Comparison of ENCODE assay signal across 10 cellular contexts in the genomic region with DNA sequence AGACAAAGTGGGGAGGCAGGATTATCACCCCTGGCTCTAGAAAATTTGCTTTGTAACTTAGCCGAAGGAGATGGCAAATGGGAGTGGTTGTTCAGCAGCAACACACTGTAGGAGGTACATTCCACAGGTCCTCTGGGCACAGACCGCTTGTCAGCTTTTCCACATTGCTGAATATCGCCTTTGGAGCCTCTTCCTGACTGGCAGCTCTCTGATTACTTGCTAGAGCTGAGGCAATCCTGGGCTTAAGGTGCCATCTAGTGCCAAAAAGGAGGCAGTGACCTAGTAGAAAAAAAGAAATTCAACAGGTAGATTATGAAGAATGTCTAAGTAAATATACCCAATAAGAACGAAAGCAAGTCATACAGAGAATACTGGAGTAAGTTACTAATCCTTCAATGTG. TPM values are rescaled to one million over a fixed set of nuclear protein-coding genes. Genes with fewer than 3 reads are reported as not detected.
DNase-seq lines count a peak whose midpoint lies in the region; ATAC-seq, FAIRE-seq and TF ChIP-seq lines count a peak whose summit lies in the region.
"Had no signal": no experiment of that assay in that cellular context is flagged by ENCODE, and none has a peak within 500 bp of the region (broad histone marks: within the 10 kb centered on the region; RNA-seq: fewer than 3 reads in every experiment).

No MANE protein-coding gene starts in this region.

- H3K36me3 ChIP-seq in tibial nerve = no peaks in the 10 kb centered on the region
- H3K36me3 ChIP-seq: SJSA1 had no signal

- no peak overlapping the region for H3K27ac ChIP-seq in tibial nerve
- H3K27ac ChIP-seq: SJSA1 had no signal

- peaks cover 0 to 11% of the 10 kb centered on the region in 2 donors for H3K27me3 ChIP-seq in tibial nerve
- H3K27me3 ChIP-seq: SJSA1 had no signal

- no peaks in the 10 kb centered on the region for H3K4me1 ChIP-seq in tibial nerve
- H3K4me1 ChIP-seq: SJSA1 had no signal

- DNase-seq in D341Med (ENCODE audit: low spot score) (peak; percentile 63), HT1080 (ENCODE audit: low read depth) (peak; percentile 68), SHP77 treated with DMSO at 0.1 percent for 48 hours (lab: John Stamatoyannopoulos, UW) (peak; percentile 15), iPS-NIHi11 (ENCODE audit: low spot score) (peak; percentile 52), GM19239 (ENCODE audit: insufficient read length, low spot score) (no peak), tibial nerve (ENCODE audit: low spot score in 2 of 2) (no peak), left lobe of liver (ENCODE audit: low spot score) (no peak)
- DNase-seq: effector CD4-positive, alpha-beta T cell had no signal

- TF ChIP-seq CTCF in tibial nerve (IDR thresholded peaks at IDR 0.05) = no peak

- peaks cover 0 to 29% (median 2%) of the 10 kb centered on the region in 4 donors for H3K9me3 ChIP-seq in tibial nerve
- H3K9me3 ChIP-seq: SJSA1 had no signal

- no peak for TF ChIP-seq EP300 in tibial nerve (IDR thresholded peaks at IDR 0.05)

- ATAC-seq in GM21619 (IDR thresholded peaks at IDR 0.05; ENCODE audit: unreplicated experiment) = no peak
- ATAC-seq in left lobe of liver = no peak

- 32 to 54% methylated on average over 4 of the region's 4 CpGs for WGBS in tibial nerve, 2 donors

- FAIRE-seq in GM19239 (lab: Jason Lieb, UNC) = no peak

- H3K4me3 ChIP-seq in tibial nerve = no peak overlapping the region
- H3K4me3 ChIP-seq: SJSA1 had no signal

- no peak for TF ChIP-seq POLR2A in tibial nerve (IDR thresholded peaks at IDR 0.05)

RNA-seq across cellular contexts. Expression of gene SCN5A, which starts 13.1 kb away (rescaled TPM):
- total RNA-seq in HT1080 (2014; rRNA removed; shearing (Covaris generic)) = 5.9 and 6.5 TPM in 2 replicates
- 2.0 and 3.5 TPM in 2 replicates for polyA plus RNA-seq in HT1080 (2015; cell fraction: cytosol; rRNA removed)
- polyA plus RNA-seq in HT1080 (2015; cell fraction: nucleus; rRNA removed) = 1.9 and 2.9 TPM in 2 replicates
- 1 to 10 TPM in 3 of 4 donors, under 1 TPM in 1; 0.44 to 2.7 (median 1.8) TPM for total RNA-seq in tibial nerve
- total RNA-seq in left lobe of liver = 0.05 TPM

Comparison
In these comparisons a context has a peak if more than half of its experiments do, and no peak if none do; other contexts are left out.
1. DNase-seq: peak in D341Med (single experiment), HT1080 (single experiment), SHP77 treated with DMSO at 0.1 percent for 48 hours (single experiment) and iPS-NIHi11 (single experiment); none in GM19239 (single experiment), tibial nerve (0 of 2) and left lobe of liver (single experiment).